In the genomic region with DNA sequence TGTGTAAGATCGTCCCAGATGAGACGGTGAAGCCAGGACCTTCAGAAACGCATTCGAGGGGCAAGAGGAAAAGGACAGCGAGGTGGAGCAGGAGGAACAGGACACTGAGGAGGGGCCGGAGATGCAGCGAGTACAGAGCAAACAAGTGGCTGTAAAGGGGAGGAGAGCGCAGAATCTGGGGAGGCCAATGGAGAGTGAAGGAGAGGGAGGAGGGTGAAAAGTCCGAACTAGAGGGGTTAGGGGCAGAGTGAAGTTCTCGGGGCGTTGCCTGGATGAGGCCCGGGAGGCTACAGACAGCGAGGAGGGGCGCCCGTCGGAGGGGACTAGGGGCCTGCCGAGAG, we compare ENCODE assay signal across 8 cellular contexts. TPM values are rescaled to one million over a fixed set of nuclear protein-coding genes. Genes with fewer than 3 reads are reported as not detected.
DNase-seq lines count a peak whose midpoint lies in the region; ATAC-seq, FAIRE-seq and TF ChIP-seq lines count a peak whose summit lies in the region.

No MANE protein-coding gene starts in this region.

- H3K27ac Mint-ChIP-seq in astrocyte (ENCODE audit: unreplicated experiment), result peak overlapping the region; percentile 3

- peaks cover 17% of the 10 kb centered on the region for H3K79me2 ChIP-seq in astrocyte (ENCODE audit: insufficient read depth, low read length)

- ATAC-seq in heart right ventricle, result no peak
- ATAC-seq in Right ventricle myocardium superior (ENCODE audit: poor library complexity), result no peak
- ATAC-seq in right lobe of liver, result no peak

- peak overlapping the region; percentile 74 for H3K4me3 Mint-ChIP-seq in astrocyte (ENCODE audit: unreplicated experiment)

- DNase-seq in heart right ventricle (no peak), Right ventricle myocardium superior (no peak), astrocyte (ENCODE audit: low read depth) (no peak), right lobe of liver (no peak), MV-4-11 (lab: John Stamatoyannopoulos, UW) (no peak), SIG-M5 (lab: John Stamatoyannopoulos, UW) (no peak), frontal cortex (ENCODE audit: low spot score in 2 of 2) (no peak)

- peak overlapping the region; percentile 75 for H2AFZ ChIP-seq in astrocyte (ENCODE audit: low read depth, low read length)

- no peaks in the 10 kb centered on the region for H4K20me1 ChIP-seq in astrocyte (ENCODE audit: insufficient read depth, low read length)

- H3K27ac ChIP-seq in heart right ventricle (no peak overlapping the region), astrocyte (ENCODE audit: low read depth, low read length) (no peak overlapping the region), right lobe of liver (no peak overlapping the region), urinary bladder (ENCODE audit: low read depth) (no peak overlapping the region)

- H3K9me3 ChIP-seq in heart right ventricle (no peaks in the 10 kb centered on the region), astrocyte (ENCODE audit: insufficient read depth, low read depth, low read length) (no peaks in the 10 kb centered on the region), right lobe of liver (no peaks in the 10 kb centered on the region)

- H3K4me1 Mint-ChIP-seq in astrocyte (ENCODE audit: low read depth, unreplicated experiment), result no peaks in the 10 kb centered on the region

- H3K4me3 ChIP-seq in heart right ventricle, result peak overlapping the region in 9 of 10 donors; percentile 46 to 86 (median 58)
- peak overlapping the region; percentile 54 for H3K4me3 ChIP-seq in astrocyte (ENCODE audit: insufficient read depth, low read depth, low read length)
- peak overlapping the region in 2 of 3 donors; percentile 52 to 58 for H3K4me3 ChIP-seq in right lobe of liver
- peak overlapping the region; percentile 47 for H3K4me3 ChIP-seq in urinary bladder (ENCODE audit: low read depth, low read length)

- no peaks in the 10 kb centered on the region for H3K36me3 ChIP-seq in heart right ventricle
- peaks cover 3% of the 10 kb centered on the region for H3K36me3 ChIP-seq in astrocyte (ENCODE audit: insufficient read depth, low read length)
- H3K36me3 ChIP-seq in right lobe of liver, result no peaks in the 10 kb centered on the region
- no peaks in the 10 kb centered on the region for H3K36me3 ChIP-seq in urinary bladder (ENCODE audit: insufficient read depth)

- TF ChIP-seq POLR2A in right lobe of liver (IDR thresholded peaks at IDR 0.05), result no peak

- H3K36me3 Mint-ChIP-seq in astrocyte (ENCODE audit: low read depth, unreplicated experiment), result no peaks in the 10 kb centered on the region

- 33 to 35% methylated on average over 17 of the region's 17 CpGs for WGBS in heart right ventricle, 2 donors
- 57% methylated on average over 9 of the region's 17 CpGs for WGBS in right lobe of liver (ENCODE audit: insufficient coverage, low coverage, low lambda C conversion rate, missing lambda C conversion rate)
- WGBS in urinary bladder, result 24% methylated on average over 17 of the region's 17 CpGs

- peak overlapping the region; percentile 86 for H3K4me2 ChIP-seq in astrocyte (ENCODE audit: low read length)

- peaks cover 0 to 27% (median 10%) of the 10 kb centered on the region in 9 donors for H3K4me1 ChIP-seq in heart right ventricle
- H3K4me1 ChIP-seq in astrocyte (ENCODE audit: insufficient read depth, low read length), result peaks cover 15% of the 10 kb centered on the region
- H3K4me1 ChIP-seq in right lobe of liver, result peaks cover 0 to 3% (median 0%) of the 10 kb centered on the region in 4 donors
- H3K4me1 ChIP-seq in urinary bladder (ENCODE audit: insufficient read depth), result no peaks in the 10 kb centered on the region

- FAIRE-seq in astrocyte (lab: Jason Lieb, UNC) (no peak), frontal cortex (lab: Jason Lieb, UNC) (no peak)

- no peaks in the 10 kb centered on the region for H3K9me3 Mint-ChIP-seq in astrocyte (ENCODE audit: unreplicated experiment)

- H3K27me3 ChIP-seq in heart right ventricle, result peaks cover 0 to 7% (median 0%) of the 10 kb centered on the region in 7 donors
- H3K27me3 ChIP-seq in astrocyte (ENCODE audit: insufficient read depth, low read length), result no peaks in the 10 kb centered on the region
- H3K27me3 ChIP-seq in right lobe of liver, result no peaks in the 10 kb centered on the region

- peaks cover 16% of the 10 kb centered on the region for H3K27me3 Mint-ChIP-seq in astrocyte (ENCODE audit: low read depth, unreplicated experiment)

- TF ChIP-seq CTCF in heart right ventricle (IDR thresholded peaks at IDR 0.05) (no peak), astrocyte (IDR thresholded peaks at IDR 0.05; ENCODE audit: insufficient read depth, low read depth, low read length) (no peak), right lobe of liver (IDR thresholded peaks at IDR 0.05) (no peak)

- intact Hi-C loops in heart right ventricle (cut with DNase I) (no loop called here), Right ventricle myocardium superior (cut with DNase I) (no loop called here), right lobe of liver (cut with DNase I) (no loop called here)

- H3K9ac ChIP-seq in astrocyte (ENCODE audit: low read length), result peak overlapping the region; percentile 0

RNA-seq across cellular contexts. Expression of a gene that starts 8.8 kb away (rescaled TPM):
- total RNA-seq in heart right ventricle (10 to 100 TPM; 20.4 to 31.0 (median 25.8) TPM), Right ventricle myocardium superior (22.5 TPM), astrocyte (28.2 and 28.5 TPM in 2 replicates), right lobe of liver (10 to 100 TPM; 18.9 to 24.2 (median 22.1) TPM), urinary bladder (26.8 TPM), frontal cortex (20.4 TPM)
- polyA plus RNA-seq in heart right ventricle (10 to 100 TPM; 18.4 to 31.9 TPM), urinary bladder (26.3 TPM)

RNA-seq across cellular contexts. Expression of a gene that starts 14.9 kb away (rescaled TPM):
- total RNA-seq in heart right ventricle (10 to 100 TPM; 10.8 to 41.0 (median 18.2) TPM), Right ventricle myocardium superior (20.4 TPM), astrocyte (46.8 and 49.5 TPM in 2 replicates), right lobe of liver (10 to 100 TPM; 33.1 to 85.7 (median 71.6) TPM), urinary bladder (5.1 TPM), frontal cortex (2.9 TPM)
- polyA plus RNA-seq in heart right ventricle (100 to 1,000 TPM in 1 of 2 donors, 10 to 100 TPM in 1; 17.6 to 325 TPM), urinary bladder (58.0 TPM)

RNA-seq across cellular contexts. Expression of a gene that starts 24.4 kb away (rescaled TPM):
- total RNA-seq in heart right ventricle (under 1 TPM in 6 of 10 donors, not detected in 4; 0.11 to 0.35 (median 0.28) TPM), Right ventricle myocardium superior (0.24 TPM), astrocyte (0.11 and 0.22 TPM in 2 replicates), right lobe of liver (not detected), urinary bladder (0.53 TPM), frontal cortex (not detected)
- polyA plus RNA-seq in heart right ventricle (1 to 10 TPM in 1 of 2 donors, under 1 TPM in 1; 0.19 to 1.2 TPM), urinary bladder (0.37 TPM)

RNA-seq across cellular contexts. Expression of a gene that starts 27.2 kb away (rescaled TPM):
- 1 to 10 TPM; 2.3 to 6.1 (median 4.0) TPM for total RNA-seq in heart right ventricle
- 10 to 100 TPM; 12.7 to 26.4 TPM for polyA plus RNA-seq in heart right ventricle
- 4.5 TPM for total RNA-seq in Right ventricle myocardium superior
- 34.0 and 34.3 TPM in 2 replicates for total RNA-seq in astrocyte
- 10 to 100 TPM in 2 of 6 experiments, 1 to 10 TPM in 4; 7.1 to 29.0 (median 7.8) TPM for total RNA-seq in right lobe of liver
- total RNA-seq in urinary bladder, result 3.7 TPM
- polyA plus RNA-seq in urinary bladder, result 26.4 TPM
- total RNA-seq in frontal cortex, result 7.7 TPM
